Comparison of ENCODE assay signal across 15 cellular contexts in the genomic region with DNA sequence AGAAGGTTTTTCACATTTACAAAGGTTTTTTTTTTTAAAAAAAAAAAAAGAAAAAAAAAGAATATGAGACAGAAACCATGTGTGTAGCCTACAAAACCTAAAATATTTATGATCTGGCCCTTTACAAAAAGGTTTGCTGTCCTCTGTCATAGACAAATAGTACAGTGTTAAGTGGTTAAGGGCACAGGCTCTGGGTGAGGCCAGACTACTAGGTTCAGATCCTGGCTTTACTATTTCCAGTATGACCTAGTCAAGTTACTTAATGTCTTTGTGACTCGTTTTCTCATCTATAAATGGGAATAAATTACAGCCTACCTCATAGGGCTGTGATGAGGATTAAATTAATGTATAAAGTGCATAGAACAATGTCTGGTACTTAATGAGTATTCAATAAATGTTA. TPM values are rescaled to one million over a fixed set of nuclear protein-coding genes. Genes with fewer than 3 reads are reported as not detected.
A peak's percentile ranks its signal among the peaks of the same experiment; 100 is the strongest.
DNase-seq lines count a peak whose midpoint lies in the region; ATAC-seq and TF ChIP-seq lines count a peak whose summit lies in the region.
"Had no signal": no experiment of that assay in that cellular context is flagged by ENCODE, and none has a peak within 500 bp of the region (broad histone marks: within the 10 kb centered on the region; RNA-seq: fewer than 3 reads in every experiment).

No MANE protein-coding gene starts in this region.

- H3K36me3 ChIP-seq in ascending aorta, result no peaks in the 10 kb centered on the region
- H3K36me3 ChIP-seq in psoas muscle (ENCODE audit: insufficient read depth in 1 of 2, low read depth in 1 of 2), result no peaks in the 10 kb centered on the region
- H3K36me3 ChIP-seq in suprapubic skin, result no peaks in the 10 kb centered on the region
- H3K36me3 ChIP-seq: SJCRH30 had no signal

- H3K4me1 ChIP-seq in right cardiac atrium (ENCODE audit: control insufficient read depth, insufficient read depth, low read length), result peaks cover 14% of the 10 kb centered on the region
- peaks cover 5 to 66% of the 10 kb centered on the region in 2 donors for H3K4me1 ChIP-seq in ascending aorta
- peaks cover 87% of the 10 kb centered on the region for H3K4me1 ChIP-seq in psoas muscle
- peaks cover 34% of the 10 kb centered on the region for H3K4me1 ChIP-seq in suprapubic skin
- H3K4me1 ChIP-seq: SJCRH30 had no signal

- DNase-seq in left ventricle myocardium superior, result no peak
- DNase-seq in right cardiac atrium, result no peak
- no peak for DNase-seq in ascending aorta (ENCODE audit: low spot score in 2 of 2)
- DNase-seq in psoas muscle, result no peak
- no peak for DNase-seq in activated T-cell treated with anti-CD3 and anti-CD28 coated beads for 4 hours
- DNase-seq in suprapubic skin (ENCODE audit: low spot score in 2 of 2), result no peak
- DNase-seq: COR-L47; EL; HFFc6; NCI-H187 treated with DMSO at 0.1 percent for 48 hours; NCI-H526 treated with DMSO at 0.1 percent for 48 hours; NK-92 treated with Interleukin-12 subunit alpha and Interleukin-12 subunit beta, amount 100 ng/mL, for 24 hours; OCI-M1; SJCRH30 had no signal

- 54% methylated on average over 1 of the region's 1 CpG for whole genome bisulfite sequencing in right cardiac atrium
- WGBS in psoas muscle, 3 donors, result 16 to 44% (median 25%) methylated on average over 1 of the region's 1 CpG
- 70% methylated on average over 1 of the region's 1 CpG for WGBS in suprapubic skin

- no peak for TF ChIP-seq POLR2A in suprapubic skin (IDR thresholded peaks at IDR 0.05)

- no peak for TF ChIP-seq EP300 in suprapubic skin (IDR thresholded peaks at IDR 0.05)

- intact Hi-C loops in left ventricle myocardium superior (cut with micrococcal nuclease) (no loop called here), right cardiac atrium (cut with DNase I) (loop anchor here in 1 of 4 donors (10.0 kb wide), 1 partner anchor 58 kb away; a partner anchor contains a TSS), ascending aorta (cut with DNase I) (no loop called here), psoas muscle (cut with DNase I) (loop anchor here in 1 of 2 donors (5.0 kb wide), 1 partner anchor 171 kb away; no protein-coding TSS in a partner anchor)

- TF ChIP-seq CTCF in ascending aorta (IDR thresholded peaks at IDR 0.05) (no peak), psoas muscle (IDR thresholded peaks at IDR 0.05) (no peak), suprapubic skin (IDR thresholded peaks at IDR 0.05) (no peak)

- H3K27ac ChIP-seq in right cardiac atrium (ENCODE audit: low read length), result no peak overlapping the region
- peak overlapping the region; percentile 35 to 55 for H3K27ac ChIP-seq in ascending aorta
- peak overlapping the region; percentile 71 for H3K27ac ChIP-seq in psoas muscle
- H3K27ac ChIP-seq in suprapubic skin, result no peak overlapping the region
- H3K27ac ChIP-seq: SJCRH30 had no signal

- H3K27me3 ChIP-seq in right cardiac atrium (ENCODE audit: control insufficient read depth, insufficient read depth) (no peaks in the 10 kb centered on the region), ascending aorta (no peaks in the 10 kb centered on the region), psoas muscle (ENCODE audit: insufficient read depth in 3 of 3, low read length in 2 of 3) (no peaks in the 10 kb centered on the region), suprapubic skin (no peaks in the 10 kb centered on the region)
- H3K27me3 ChIP-seq: SJCRH30 had no signal

- ATAC-seq in left ventricle myocardium superior (peak; percentile 48), right cardiac atrium (no peak), psoas muscle (no peak), HG03280 (IDR thresholded peaks at IDR 0.05; ENCODE audit: unreplicated experiment) (no peak)

- no peak overlapping the region for H3K4me3 ChIP-seq in right cardiac atrium (ENCODE audit: low read length)
- H3K4me3 ChIP-seq in ascending aorta, result no peak overlapping the region
- no peak overlapping the region for H3K4me3 ChIP-seq in psoas muscle
- no peak overlapping the region for H3K4me3 ChIP-seq in suprapubic skin
- H3K4me3 ChIP-seq: SJCRH30 had no signal

- H3K9me3 ChIP-seq in right cardiac atrium (ENCODE audit: control insufficient read depth, low read length) (no peaks in the 10 kb centered on the region), ascending aorta (no peaks in the 10 kb centered on the region), psoas muscle (no peaks in the 10 kb centered on the region), suprapubic skin (no peaks in the 10 kb centered on the region)
- H3K9me3 ChIP-seq: SJCRH30 had no signal

RNA-seq across cellular contexts. Expression of a gene that starts 56.5 kb away (rescaled TPM):
- total RNA-seq in left ventricle myocardium superior, result 90.7 TPM
- 10 to 100 TPM; 46.8 to 73.4 (median 59.0) TPM for total RNA-seq in right cardiac atrium
- 11.0 TPM for polyA plus RNA-seq in right cardiac atrium
- 31.0 TPM for total RNA-seq in ascending aorta
- 10 to 100 TPM; 10.1 to 20.3 (median 15.2) TPM for total RNA-seq in psoas muscle
- 1 to 10 TPM; 1.0 to 9.1 (median 3.2) TPM for polyA plus RNA-seq in psoas muscle
- 10 to 100 TPM; 39.5 to 64.5 (median 46.4) TPM for total RNA-seq in suprapubic skin

Comparison
In these comparisons a context has a peak if more than half of its experiments do, and no peak if none do; other contexts are left out.
1. H3K27ac ChIP-seq: peak in ascending aorta (2 of 2) and psoas muscle (single experiment); none in right cardiac atrium (single experiment) and suprapubic skin (single experiment).